In the genomic region with DNA sequence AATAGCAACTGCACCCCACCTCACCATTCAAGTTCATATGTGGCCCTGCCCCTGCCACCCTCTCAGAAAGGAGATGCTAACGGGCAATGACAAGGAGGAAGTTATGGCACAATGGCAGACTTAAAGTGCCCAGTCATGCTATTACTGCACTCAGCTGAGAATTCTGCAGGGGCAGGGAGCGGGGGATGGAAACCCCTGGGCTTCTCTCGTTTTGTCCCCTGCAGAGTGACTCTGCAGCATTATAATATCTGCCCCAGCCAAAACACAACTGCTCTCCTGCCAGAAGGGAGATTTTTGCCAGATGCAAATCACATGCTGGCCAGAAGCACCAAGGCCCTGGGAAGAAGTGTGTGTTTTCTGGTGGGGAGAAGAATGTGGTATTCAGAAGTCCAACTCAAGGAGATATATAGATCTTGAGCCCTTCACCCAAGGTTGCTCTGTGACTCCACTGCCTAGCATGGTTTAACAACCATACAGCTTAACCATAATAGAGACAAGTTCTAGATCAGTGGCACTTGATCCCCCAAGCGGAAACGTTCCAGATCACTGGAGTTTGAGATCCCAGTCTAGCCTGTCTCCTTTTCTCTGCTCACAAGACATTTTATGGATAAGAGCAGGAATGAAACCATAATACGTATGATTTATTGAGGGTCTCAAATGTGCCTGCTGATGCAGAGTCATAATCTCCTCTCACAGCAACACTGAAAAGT, we compare ENCODE assay signal across 14 cellular contexts.
DNase-seq lines count a peak whose midpoint lies in the region; ATAC-seq and TF ChIP-seq lines count a peak whose summit lies in the region.
"Had no signal": no experiment of that assay in that cellular context is flagged by ENCODE, and none has a peak within 500 bp of the region (broad histone marks: within the 10 kb centered on the region; RNA-seq: fewer than 3 reads in every experiment).

No MANE protein-coding gene starts in this region.

- H3K4me3 ChIP-seq in transverse colon (no peak overlapping the region), mesenchymal stem cell (ENCODE audit: insufficient read depth in 1 of 2, low read depth in 1 of 2, low read length in 2 of 2) (no peak overlapping the region), WERI-Rb-1 (ENCODE audit: low read depth, low read length) (no peak overlapping the region)
- H3K4me3 ChIP-seq: ovary, thoracic aorta had no signal

- intact Hi-C loops in left ventricle myocardium superior (cut with micrococcal nuclease) (no loop called here), transverse colon (cut with DNase I; ENCODE audit: low total_unique reads) (no loop called here)

- H2BK15ac ChIP-seq in mesenchymal stem cell (ENCODE audit: low read depth, poor library complexity, severe bottlenecking): no peak overlapping the region

- H3K79me1 ChIP-seq in mesenchymal stem cell (replicated peaks; ENCODE audit: low read length, poor library complexity, severe bottlenecking): no peaks in the 10 kb centered on the region

- H2BK12ac ChIP-seq in mesenchymal stem cell (ENCODE audit: low read length in 2 of 2): peak overlapping the region in 1 of 2 experiments; percentile 18

- no peak overlapping the region for H2BK120ac ChIP-seq in mesenchymal stem cell (ENCODE audit: low read depth, low read length)

- H3K27ac ChIP-seq in transverse colon (no peak overlapping the region), mesenchymal stem cell (ENCODE audit: low read length, poor library complexity, severe bottlenecking) (no peak overlapping the region), WERI-Rb-1 (no peak overlapping the region)
- H3K27ac ChIP-seq: 22Rv1, ovary, thoracic aorta had no signal

- DNase-seq in SIG-M5 treated with dmso at 0.1 percent for 504 hours (lab: John Stamatoyannopoulos, UW; ENCODE audit: unreplicated experiment): peak; percentile 78
- no peak for DNase-seq in SIG-M5 (lab: John Stamatoyannopoulos, UW)
- peak; percentile 56 for DNase-seq in SKM-1 treated with dmso at 0.1 percent for 144 hours (lab: John Stamatoyannopoulos, UW; ENCODE audit: unreplicated experiment)
- no peak for DNase-seq in left ventricle myocardium superior
- peak; percentile 12 for DNase-seq in transverse colon
- no peak for DNase-seq in RKO (ENCODE audit: low spot score)
- DNase-seq in mesenchymal stem cell: no peak
- no peak for DNase-seq in WERI-Rb-1
- DNase-seq: activated CD8-positive, alpha-beta memory T cell treated with anti-CD3 and anti-CD28 coated beads, Interleukin-2, amount 50 U/mL, for 4 hours; NCI-H524 treated with DMSO at 0.1 percent for 48 hours; ovary had no signal

- H4K91ac ChIP-seq in mesenchymal stem cell (ENCODE audit: low read length): no peak overlapping the region

- TF ChIP-seq CTCF in transverse colon (IDR thresholded peaks at IDR 0.05) (no peak), WERI-Rb-1 (IDR thresholded peaks at IDR 0.05; ENCODE audit: low read depth, low read length) (no peak)

- in situ Hi-C loops in transverse colon (cut with MboI; ENCODE audit: low pct_ligation_motif_present in 1 of 4, low pct_unique_long_range_greater_than_20kb in 1 of 4, low sequenced_read_pairs in 3 of 4): no loop called here

- H3K36me3 ChIP-seq in transverse colon: no peaks in the 10 kb centered on the region
- H3K36me3 ChIP-seq in mesenchymal stem cell (ENCODE audit: control insufficient read depth in 1 of 2, insufficient read depth in 2 of 2, low read depth in 1 of 2, low read length in 2 of 2): no peaks in the 10 kb centered on the region
- H3K36me3 ChIP-seq in WERI-Rb-1: no peaks in the 10 kb centered on the region
- H3K36me3 ChIP-seq: ovary, thoracic aorta had no signal

- H2AK5ac ChIP-seq in mesenchymal stem cell (ENCODE audit: low read length, severe bottlenecking): no peak overlapping the region

- 74 to 87% methylated on average over 3 to 6 of the region's 6 CpGs for WGBS in transverse colon (ENCODE audit: low coverage in 1 of 2), 2 donors
- 89% methylated on average over 4 of the region's 6 CpGs for WGBS in mesenchymal stem cell

- H3K4ac ChIP-seq in mesenchymal stem cell (ENCODE audit: low read depth in 1 of 2, low read length in 2 of 2): no peak overlapping the region

- TF ChIP-seq EP300 in transverse colon (IDR thresholded peaks at IDR 0.05; ENCODE audit: low read depth): no peak

- no peak overlapping the region for H3K23ac ChIP-seq in mesenchymal stem cell (ENCODE audit: low read length in 2 of 2)

- H3K9ac ChIP-seq in mesenchymal stem cell (ENCODE audit: low read length): no peak overlapping the region

- H3K27me3 ChIP-seq in transverse colon: no peaks in the 10 kb centered on the region
- no peaks in the 10 kb centered on the region for H3K27me3 ChIP-seq in mesenchymal stem cell (ENCODE audit: control insufficient read depth in 1 of 2, insufficient read depth in 1 of 2, low read length in 2 of 2)
- H3K27me3 ChIP-seq in WERI-Rb-1 (ENCODE audit: insufficient read depth, low read depth, severe bottlenecking): no peaks in the 10 kb centered on the region
- H3K27me3 ChIP-seq: ovary had no signal

- TF ChIP-seq POLR2A in transverse colon (IDR thresholded peaks at IDR 0.05): no peak

- no peak overlapping the region for H2AFZ ChIP-seq in mesenchymal stem cell (ENCODE audit: low read depth, low read length)

- no peak overlapping the region for H3K14ac ChIP-seq in mesenchymal stem cell (ENCODE audit: low read length in 2 of 2)

- H3K9me3 ChIP-seq in transverse colon (peaks cover 0 to 4% of the 10 kb centered on the region in 2 donors), mesenchymal stem cell (ENCODE audit: control insufficient read depth, low read length) (peaks cover 5% of the 10 kb centered on the region), WERI-Rb-1 (ENCODE audit: severe bottlenecking) (peaks cover 6% of the 10 kb centered on the region)
- H3K9me3 ChIP-seq: ovary had no signal

- no peaks in the 10 kb centered on the region for H3K4me1 ChIP-seq in transverse colon
- peaks cover 8% of the 10 kb centered on the region for H3K4me1 ChIP-seq in mesenchymal stem cell (ENCODE audit: control insufficient read depth, insufficient read depth, low read depth, low read length)

- H2BK5ac ChIP-seq in mesenchymal stem cell (ENCODE audit: low read depth, low read length, poor library complexity, severe bottlenecking): no peak overlapping the region

- peak overlapping the region in 1 of 2 experiments; percentile 7 for H3K18ac ChIP-seq in mesenchymal stem cell (ENCODE audit: low read depth in 1 of 2, low read length in 2 of 2)

- peak; percentile 46 for ATAC-seq in left ventricle myocardium superior
- ATAC-seq: T-cell had no signal

- H4K8ac ChIP-seq in mesenchymal stem cell (ENCODE audit: low read length): no peak overlapping the region

- H3K4me2 ChIP-seq in mesenchymal stem cell (ENCODE audit: low read length, poor library complexity, severe bottlenecking): no peak overlapping the region

Comparison
In these comparisons a context has a peak if more than half of its experiments do, and no peak if none do; other contexts are left out.
1. DNase-seq: peak in SIG-M5 treated with dmso at 0.1 percent for 504 hours (single experiment), SKM-1 treated with dmso at 0.1 percent for 144 hours (single experiment) and transverse colon (single experiment); none in SIG-M5 (single experiment), left ventricle myocardium superior (single experiment), RKO (single experiment), mesenchymal stem cell (single experiment) and WERI-Rb-1 (single experiment).